23 cellular contexts compared by ENCODE assay signal in genomic region chr11:19982761-19983495, GRCh38.
DNase-seq lines count a peak whose midpoint lies in the region; ATAC-seq and TF ChIP-seq lines count a peak whose summit lies in the region.
"Had no signal": no experiment of that assay in that cellular context is flagged by ENCODE, and none has a peak within 500 bp of the region (broad histone marks: within the 10 kb centered on the region; RNA-seq: fewer than 3 reads in every experiment).

No MANE protein-coding gene starts in this region.

- H3K4me3 ChIP-seq in mammary epithelial cell (replicated peaks in 1 of 3; ENCODE audit: insufficient read depth in 1 of 3, low read depth in 2 of 3, low read length in 3 of 3): no peak overlapping the region
- no peak overlapping the region for H3K4me3 ChIP-seq in aorta (ENCODE audit: low read length in 2 of 2)
- H3K4me3 ChIP-seq: breast epithelium, GM12878, lower lobe of right lung had no signal

- intact Hi-C loops in MCF 10A (cut with micrococcal nuclease): no loop called here
- intact Hi-C loops in mammary epithelial cell (cut with micrococcal nuclease): no loop called here
- intact Hi-C loops in aorta (cut with DNase I): no loop called here

- no peak overlapping the region for H3K4me3 Mint-ChIP-seq in MCF 10A (ENCODE audit: unreplicated experiment)
- no peak overlapping the region for H3K4me3 Mint-ChIP-seq in nephron
- H3K4me3 Mint-ChIP-seq: activated CD4-positive, alpha-beta T cell treated with anti-CD3 and anti-CD28 coated beads for 36 hours; activated naive CD8-positive, alpha-beta T cell; dendritic cell treated with granulocyte-macrophage colony-stimulating factor and Interleukin-4, amounts not matched to agents 40 ng/mL and 50 ng/mL, for 4 days; H9 had no signal

- no peaks in the 10 kb centered on the region for H3K9me3 ChIP-seq in mammary epithelial cell (replicated peaks; ENCODE audit: insufficient read depth, low read length)
- H3K9me3 ChIP-seq in aorta (ENCODE audit: control insufficient read depth, low read length): no peaks in the 10 kb centered on the region
- H3K9me3 ChIP-seq: BE2C, breast epithelium, lower lobe of right lung, neutrophil had no signal

- H3K79me2 ChIP-seq in mammary epithelial cell (ENCODE audit: insufficient read depth, low read length): no peaks in the 10 kb centered on the region

- H3K27me3 ChIP-seq in mammary epithelial cell (ENCODE audit: insufficient read depth, low read length) (no peaks in the 10 kb centered on the region), aorta (ENCODE audit: control insufficient read depth in 1 of 2, insufficient read depth in 2 of 2, low read length in 1 of 2) (no peaks in the 10 kb centered on the region)
- H3K27me3 ChIP-seq: BE2C, breast epithelium, neutrophil had no signal

- BruUV-seq in MCF 10A (replicated peaks; lab: Mats Ljungman, UMichigan) (no TSS peak), mammary epithelial cell (replicated peaks; lab: Mats Ljungman, UMichigan) (no TSS peak)

- dilution Hi-C loops in mammary epithelial cell (cut with HindIII; ENCODE audit: low sequenced_read_pairs): no loop called here

- H3K4me1 ChIP-seq in mammary epithelial cell (ENCODE audit: insufficient read depth, low read length): peaks cover 28% of the 10 kb centered on the region
- H3K4me1 ChIP-seq in aorta (ENCODE audit: control insufficient read depth in 1 of 2, insufficient read depth in 2 of 2, low read length in 2 of 2): peaks cover 15 to 26% of the 10 kb centered on the region in 2 donors
- H3K4me1 ChIP-seq: BE2C, breast epithelium had no signal

- H2AFZ ChIP-seq in mammary epithelial cell (ENCODE audit: low read depth, low read length): no peak overlapping the region

- H3K27me3 Mint-ChIP-seq in MCF 10A (ENCODE audit: insufficient read depth, unreplicated experiment): no peaks in the 10 kb centered on the region
- no peaks in the 10 kb centered on the region for H3K27me3 Mint-ChIP-seq in nephron (ENCODE audit: low read depth)
- H3K27me3 Mint-ChIP-seq: dendritic cell treated with granulocyte-macrophage colony-stimulating factor and Interleukin-4, amounts not matched to agents 40 ng/mL and 50 ng/mL, for 4 days had no signal

- H3K9ac ChIP-seq in mammary epithelial cell (ENCODE audit: insufficient read depth, low read length): no peak overlapping the region

- H3K4me1 Mint-ChIP-seq in MCF 10A (ENCODE audit: insufficient read depth, unreplicated experiment) (peaks cover 57% of the 10 kb centered on the region), nephron (peaks cover 53% of the 10 kb centered on the region)

- no peaks in the 10 kb centered on the region for H3K9me3 Mint-ChIP-seq in MCF 10A (ENCODE audit: unreplicated experiment)
- no peaks in the 10 kb centered on the region for H3K9me3 Mint-ChIP-seq in nephron
- H3K9me3 Mint-ChIP-seq: dendritic cell treated with granulocyte-macrophage colony-stimulating factor and Interleukin-4, amounts not matched to agents 40 ng/mL and 50 ng/mL, for 4 days; H9 had no signal

- H3K4me2 ChIP-seq in mammary epithelial cell (ENCODE audit: insufficient read depth, low read depth, low read length): no peak overlapping the region

- TF ChIP-seq CTCF in MCF 10A (IDR thresholded peaks at IDR 0.05; ENCODE audit: unreplicated experiment) (no peak), mammary epithelial cell (conservative IDR thresholded peaks at IDR 0.05 in 1 of 2, IDR thresholded peaks at IDR 0.05 in 1 of 2; ENCODE audit: extremely low read depth in 1 of 2, insufficient read depth in 1 of 2, low read depth in 1 of 2, low read length in 2 of 2) (no peak), nephron (IDR thresholded peaks at IDR 0.05; ENCODE audit: unreplicated experiment in 3 of 3) (no peak)

- peak overlapping the region; percentile 95 for H3K27ac Mint-ChIP-seq in MCF 10A (ENCODE audit: low read depth, unreplicated experiment)
- peak overlapping the region in 2 of 3 experiments; percentile 25 to 40 for H3K27ac Mint-ChIP-seq in nephron
- H3K27ac Mint-ChIP-seq: activated CD4-positive, alpha-beta T cell treated with anti-CD3 and anti-CD28 coated beads for 36 hours; activated naive CD8-positive, alpha-beta T cell; dendritic cell treated with granulocyte-macrophage colony-stimulating factor and Interleukin-4, amounts not matched to agents 40 ng/mL and 50 ng/mL, for 4 days; H9 had no signal

- in situ Hi-C loops in mammary epithelial cell (cut with MboI; ENCODE audit: low sequenced_read_pairs in 2 of 2): no loop called here

- CTCF ChIA-PET in MCF 10A (lab: Yijun Ruan, JAX) (interaction anchor here (0.6 to 2.8 kb wide), 7 partner anchors 8 to 75 kb away, joined by 3 to 7 read pairs (median 3); no protein-coding TSS in a partner anchor), mammary epithelial cell (lab: Charles Lee; ENCODE audit: low non-redundant PET) (no interaction called here)

- DNase-seq in MCF 10A (ENCODE audit: unreplicated experiment) (no peak), mammary epithelial cell (no peak), fibroblast of gingiva (ENCODE audit: low read depth) (peak; percentile 14), aorta (no peak), Kasumi-1 (lab: John Stamatoyannopoulos, UW) (no peak), SW480 (ENCODE audit: low spot score) (no peak)
- DNase-seq: activated CD4-positive, alpha-beta T cell treated with anti-CD3 and anti-CD28 coated beads for 36 hours; BE2C; DMS79 treated with DMSO at 0.1 percent for 48 hours; H9; islet precursor cell; lower lobe of right lung; NCI-H2171 treated with DMSO at 0.1 percent for 48 hours; NCI-H526; small intestine; stimulated activated naive CD4-positive, alpha-beta T cell had no signal

- 89% methylated on average over 5 of the region's 5 CpGs for WGBS in mammary epithelial cell (ENCODE audit: low coverage, missing lambda C conversion rate)
- WGBS in aorta, 2 donors: 39 to 43% methylated on average over 5 of the region's 5 CpGs

- H3K36me3 ChIP-seq in mammary epithelial cell (ENCODE audit: insufficient read depth, low read length) (no peaks in the 10 kb centered on the region), aorta (ENCODE audit: control insufficient read depth in 1 of 2, insufficient read depth in 2 of 2, low read length in 1 of 2) (no peaks in the 10 kb centered on the region)
- H3K36me3 ChIP-seq: BE2C, breast epithelium, lower lobe of right lung had no signal

- ATAC-seq in aorta (ENCODE audit: low FRiP score) (no peak), HG02763 (IDR thresholded peaks at IDR 0.05; ENCODE audit: unreplicated experiment) (no peak)
- ATAC-seq: activated CD4-positive, alpha-beta T cell treated with anti-CD3 and anti-CD28 coated beads for 36 hours; GM12878; lower lobe of right lung had no signal

- no peaks in the 10 kb centered on the region for H4K20me1 ChIP-seq in mammary epithelial cell (ENCODE audit: insufficient read depth, low read length)

- POLR2A ChIA-PET in MCF 10A (lab: Yijun Ruan, JAX): interaction anchor here (0.6 to 9.4 kb wide), 13 partner anchors 11 to 75 kb away, joined by 3 to 104 read pairs (median 8); no protein-coding TSS in a partner anchor

- H3K36me3 Mint-ChIP-seq in MCF 10A (ENCODE audit: insufficient read depth, unreplicated experiment) (peaks cover 10% of the 10 kb centered on the region), nephron (ENCODE audit: low read depth) (no peaks in the 10 kb centered on the region)
- H3K36me3 Mint-ChIP-seq: activated naive CD8-positive, alpha-beta T cell had no signal

- H3K27ac ChIP-seq in mammary epithelial cell (ENCODE audit: insufficient read depth, low read depth, low read length): no peak overlapping the region
- peak overlapping the region; percentile 68 to 69 for H3K27ac ChIP-seq in aorta (ENCODE audit: low read depth in 1 of 2, low read length in 2 of 2)
- H3K27ac ChIP-seq: lower lobe of right lung, neutrophil had no signal
